ENCODE assay signal across 21 cellular contexts in genomic region chr16:87707714-87708113, GRCh38.
"Had no signal": no experiment of that assay in that cellular context is flagged by ENCODE, and none has a peak within 500 bp of the region (broad histone marks: within the 10 kb centered on the region; RNA-seq: fewer than 3 reads in every experiment).

No MANE protein-coding gene starts in this region.

- ATAC-seq: effector memory CD8-positive, alpha-beta T cell; gastroesophageal sphincter; left cardiac atrium; left ventricle myocardium superior; sciatic nerve; stimulated activated naive B cell treated with anti-CD40 and anti-IgM and Interleukin-4, amounts not matched to agents 10 μg/mL and 1 μg/mL and 100 μg/mL, for 72 hours; stimulated activated naive CD8-positive, alpha-beta T cell treated with anti-CD3 and anti-CD28 coated beads, Interleukin-15, amount 100 ng/mL, for 72 hours; upper lobe of right lung had no signal

- H3K9me3 ChIP-seq: esophagus squamous epithelium, gastroesophageal sphincter, spleen, testis, tibial nerve, upper lobe of right lung, vagina had no signal

- H3K27me3 ChIP-seq: esophagus squamous epithelium, gastroesophageal sphincter, spleen, testis, tibial nerve, upper lobe of right lung, vagina had no signal

- H3K27ac ChIP-seq: esophagus squamous epithelium, gastroesophageal sphincter, spleen, testis, tibial nerve, upper lobe of right lung, vagina had no signal

- H3K4me3 ChIP-seq: esophagus squamous epithelium, gastroesophageal sphincter, lung, spleen, testis, tibial nerve, upper lobe of right lung, vagina had no signal

- H3K4me1 ChIP-seq: testis, upper lobe of right lung, vagina had no signal

- H3K27me3 Mint-ChIP-seq: dendritic cell treated with granulocyte-macrophage colony-stimulating factor and Interleukin-4, amounts not matched to agents 40 ng/mL and 50 ng/mL, for 4 days; effector memory CD8-positive, alpha-beta T cell; naive B cell; stimulated activated naive B cell treated with anti-CD40 and anti-IgM and Interleukin-4, amounts not matched to agents 10 μg/mL and 1 μg/mL and 100 μg/mL, for 72 hours; stimulated activated naive CD8-positive, alpha-beta T cell treated with anti-CD3 and anti-CD28 coated beads, Interleukin-15, amount 100 ng/mL, for 72 hours had no signal

- H3K27ac Mint-ChIP-seq: dendritic cell treated with granulocyte-macrophage colony-stimulating factor and Interleukin-4, amounts not matched to agents 40 ng/mL and 50 ng/mL, for 4 days had no signal

- H3K4me3 Mint-ChIP-seq: dendritic cell treated with granulocyte-macrophage colony-stimulating factor and Interleukin-4, amounts not matched to agents 40 ng/mL and 50 ng/mL, for 4 days; effector memory CD8-positive, alpha-beta T cell; immature natural killer cell; stimulated activated naive B cell treated with anti-CD40 and anti-IgM and Interleukin-4, amounts not matched to agents 10 μg/mL and 1 μg/mL and 100 μg/mL, for 72 hours; stimulated activated naive CD8-positive, alpha-beta T cell treated with anti-CD3 and anti-CD28 coated beads, Interleukin-15, amount 100 ng/mL, for 72 hours had no signal

- H3K9me3 Mint-ChIP-seq: dendritic cell treated with granulocyte-macrophage colony-stimulating factor and Interleukin-4, amounts not matched to agents 40 ng/mL and 50 ng/mL, for 4 days; effector memory CD8-positive, alpha-beta T cell; immature natural killer cell; naive B cell; stimulated activated naive B cell treated with anti-CD40 and anti-IgM and Interleukin-4, amounts not matched to agents 10 μg/mL and 1 μg/mL and 100 μg/mL, for 72 hours; stimulated activated naive CD8-positive, alpha-beta T cell treated with anti-CD3 and anti-CD28 coated beads, Interleukin-15, amount 100 ng/mL, for 72 hours had no signal

- DNase-seq: effector memory CD8-positive, alpha-beta T cell; esophagus squamous epithelium; foreskin fibroblast; immature natural killer cell; left cardiac atrium; left ventricle myocardium superior; naive B cell; spleen; stimulated activated CD4-positive, alpha-beta T cell treated with anti-CD3 and anti-CD28 coated beads, Interleukin-15, amount 100 ng/mL, for 24 hours; stimulated activated CD4-positive, alpha-beta T cell treated with anti-CD3 and anti-CD28 coated beads, Interleukin-1b, Interleukin-23, amount 100 ng/mL, for 48 hours; stimulated activated CD4-positive, alpha-beta T cell treated with anti-CD3 and anti-CD28 coated beads, Interleukin-4, amount 100 ng/mL, for 24 hours; stimulated activated naive B cell treated with anti-CD40 and anti-IgM and Interleukin-4, amounts not matched to agents 10 μg/mL and 1 μg/mL and 100 μg/mL, for 72 hours; stimulated activated naive CD8-positive, alpha-beta T cell treated with anti-CD3 and anti-CD28 coated beads, Interleukin-15, amount 100 ng/mL, for 72 hours; testis; upper lobe of right lung had no signal
